ENCODE assay signal across 1 cellular context in genomic region chr7:43656997-43657396, GRCh38.
TF ChIP-seq lines count a peak whose summit lies in the region.

No MANE protein-coding gene starts in this region.

TF ChIP-seq in IMR-90, 13 proteins besides CTCF, POLR2A, EP300 and RAD21:
- no peak for TF ChIP-seq MXI1 (IDR thresholded peaks at IDR 0.05; ENCODE audit: borderline replicate concordance, low read depth, low read length)
- TF ChIP-seq RFX5 (IDR thresholded peaks at IDR 0.05; ENCODE audit: low read depth, low read length), result no peak
- no peak for TF ChIP-seq CEBPB (IDR thresholded peaks at IDR 0.05; ENCODE audit: low read depth, low read length)
